ENCODE assay signal across 2 cellular contexts in genomic region chr19:35607661-35608060, GRCh38.
TF ChIP-seq lines count a peak whose summit lies in the region.

No MANE protein-coding gene starts in this region.

TF ChIP-seq in A549, 52 proteins besides CTCF, POLR2A, EP300 and RAD21:
- TF ChIP-seq JUN (IDR thresholded peaks at IDR 0.05) (no peak), TFCP2L1 (CRISPR knock-in tag; IDR thresholded peaks at IDR 0.05) (no peak), FOXS1 (CRISPR knock-in tag; IDR thresholded peaks at IDR 0.05) (no peak), HEYL (CRISPR knock-in tag; IDR thresholded peaks at IDR 0.05) (no peak), HDAC2 (IDR thresholded peaks at IDR 0.05) (no peak), ZC3H11A (IDR thresholded peaks at IDR 0.05) (no peak), RNF2 (IDR thresholded peaks at IDR 0.05; ENCODE audit: borderline replicate concordance, low read depth) (no peak), PHF8 (IDR thresholded peaks at IDR 0.05; ENCODE audit: borderline replicate concordance, low read depth) (no peak)

TF ChIP-seq in K562, 482 proteins besides CTCF, POLR2A, EP300 and RAD21:
- TF ChIP-seq ZNF263 (CRISPR knock-in tag; IDR thresholded peaks at IDR 0.05; ENCODE audit: borderline replicate concordance), result no peak
- TF ChIP-seq ZNF12 (CRISPR knock-in tag; IDR thresholded peaks at IDR 0.05), result peak; percentile 97
